Comparison of ENCODE assay signal across 2 cellular contexts in genomic region chr9:842918-843468, GRCh38.
TF ChIP-seq lines count a peak whose summit lies in the region.

No MANE protein-coding gene starts in this region.

TF ChIP-seq in IMR-90, 13 proteins besides CTCF, POLR2A, EP300 and RAD21 (continued from another document):
- no peak for TF ChIP-seq RFX5 (IDR thresholded peaks at IDR 0.05; ENCODE audit: low read depth, low read length)
- no peak for TF ChIP-seq CHD1 (IDR thresholded peaks at IDR 0.05; ENCODE audit: low read depth, low read length)
- TF ChIP-seq FOS (IDR thresholded peaks at IDR 0.05; ENCODE audit: low read depth, low read length), result no peak
- TF ChIP-seq MAZ (IDR thresholded peaks at IDR 0.05; ENCODE audit: borderline replicate concordance, low read depth, low read length), result no peak

TF ChIP-seq in neural cell, 6 proteins besides CTCF, POLR2A, EP300 and RAD21 (continued from another document):
- TF ChIP-seq MXI1 (conservative IDR thresholded peaks at IDR 0.05; ENCODE audit: poor library complexity, severe bottlenecking) (no peak), REST (IDR thresholded peaks at IDR 0.05; ENCODE audit: borderline replicate concordance) (no peak)
